Comparison of ENCODE assay signal across 13 cellular contexts in the genomic region with DNA sequence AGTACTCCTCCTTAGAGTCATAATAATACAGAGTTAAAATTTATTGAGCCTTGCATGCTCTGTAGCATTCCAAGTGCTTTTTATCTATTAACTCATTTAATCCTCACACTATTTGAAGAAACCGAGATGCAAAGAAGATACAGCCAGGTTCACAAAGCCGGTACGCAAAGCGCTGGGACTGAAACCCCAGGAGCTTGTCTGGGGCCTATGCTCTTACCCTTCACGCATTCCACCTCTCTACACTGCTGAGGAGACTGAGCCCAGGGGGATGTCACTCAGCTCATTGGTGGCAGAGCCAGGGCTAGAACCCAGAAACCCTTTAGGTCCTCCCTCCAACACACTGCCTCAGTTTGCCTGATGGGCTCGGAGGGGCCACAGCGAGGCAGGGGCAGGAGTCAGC.
"Had no signal": no experiment of that assay in that cellular context is flagged by ENCODE, and none has a peak within 500 bp of the region (broad histone marks: within the 10 kb centered on the region; RNA-seq: fewer than 3 reads in every experiment).

No MANE protein-coding gene starts in this region.

- H3K4me3 Mint-ChIP-seq: activated naive CD8-positive, alpha-beta T cell; activated T-cell treated with anti-CD3 and anti-CD28 coated beads, Interleukin-2, amount 50 U/mL, for 4 hours had no signal

- H3K27ac Mint-ChIP-seq: activated naive CD8-positive, alpha-beta T cell had no signal

- ATAC-seq: activated T-cell treated with anti-CD3 and anti-CD28 coated beads, Interleukin-2, amount 50 U/mL, for 4 hours; left lobe of liver had no signal

- DNase-seq: activated CD4-positive, alpha-beta T cell treated with anti-CD3 and anti-CD28 coated beads, Interleukin-2, amount 50 U/mL, for 48 hours; activated CD4-positive, CD25-positive, alpha-beta regulatory T cell treated with anti-CD3 and anti-CD28 coated beads, Interleukin-2, amount 50 U/mL, for 72 hours; activated effector memory CD4-positive, alpha-beta T cell treated with anti-CD3 and anti-CD28 coated beads, Interleukin-2, amount 50 U/mL, for 16 hours; activated T-cell treated with anti-CD3 and anti-CD28 coated beads, Interleukin-2, amount 50 U/mL, for 4 hours; amygdala; glutamatergic neuron; stimulated activated CD4-positive, alpha-beta T cell treated with anti-CD3 and anti-CD28 coated beads, Interleukin-2, amount 100 ng/mL, for 24 hours; stimulated activated naive CD4-positive, alpha-beta T cell; trophoblast cell had no signal

- H3K27ac ChIP-seq: brain microvascular endothelial cell had no signal

- H3K27me3 ChIP-seq: brain microvascular endothelial cell had no signal

- H3K4me3 ChIP-seq: smooth muscle cell had no signal

- H3K4me2 ChIP-seq: smooth muscle cell had no signal

- H3K9me3 Mint-ChIP-seq: activated T-cell treated with anti-CD3 and anti-CD28 coated beads, Interleukin-2, amount 50 U/mL, for 4 hours had no signal

- H3K36me3 ChIP-seq: brain microvascular endothelial cell had no signal

- H3K36me3 Mint-ChIP-seq: activated naive CD8-positive, alpha-beta T cell had no signal
